ENCODE assay signal across 31 cellular contexts in the genomic region with DNA sequence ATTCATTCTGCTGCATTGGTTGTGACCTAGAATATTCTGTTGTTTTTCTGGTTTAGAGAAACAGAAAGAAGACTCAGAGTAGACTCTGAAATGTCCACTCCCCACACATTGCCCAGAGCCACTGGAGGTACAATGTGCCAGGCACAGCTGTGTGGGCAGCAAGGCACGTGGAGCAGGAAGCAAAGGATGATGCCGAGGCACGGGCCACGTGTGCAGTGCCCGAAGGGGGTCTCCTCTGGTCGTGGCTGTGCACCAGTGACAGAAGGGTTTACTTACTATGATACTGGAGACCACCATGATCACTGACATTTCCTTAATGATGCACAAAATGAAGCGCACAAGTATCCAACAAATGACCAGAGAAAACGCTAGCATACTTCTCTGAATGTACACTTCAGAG.
A peak's percentile ranks its signal among the peaks of the same experiment; 100 is the strongest.
DNase-seq lines count a peak whose midpoint lies in the region; ATAC-seq, FAIRE-seq and TF ChIP-seq lines count a peak whose summit lies in the region.
"Had no signal": no experiment of that assay in that cellular context is flagged by ENCODE, and none has a peak within 500 bp of the region (broad histone marks: within the 10 kb centered on the region; RNA-seq: fewer than 3 reads in every experiment).

No MANE protein-coding gene starts in this region.

- no peak for TF ChIP-seq EP300 in HepG2 (IDR thresholded peaks at IDR 0.05; ENCODE audit: low read depth in 2 of 2, low read length in 2 of 2)
- TF ChIP-seq EP300 in HepG2 (CRISPR knock-in tag; IDR thresholded peaks at IDR 0.05; ENCODE audit: borderline replicate concordance) = no peak

- H4K91ac ChIP-seq in neuronal stem cell (ENCODE audit: low read depth, low read length, poor library complexity) = no peak overlapping the region

- no peak overlapping the region for H2BK5ac ChIP-seq in neuronal stem cell (ENCODE audit: low read length)

- in situ Hi-C loops in HepG2 (cut with HindIII; ENCODE audit: extremely low pct_ligation_motif_present, low pct_unique_long_range_greater_than_20kb) = no loop called here

- peak overlapping the region; percentile 65 for H3K18ac ChIP-seq in neuronal stem cell (ENCODE audit: low read length)

- no peaks in the 10 kb centered on the region for H4K20me1 ChIP-seq in HepG2 (ENCODE audit: insufficient read depth, low read length)
- H4K20me1 ChIP-seq: BLaER1; BLaER1 treated with 17β-estradiol and CSF1 and Interleukin-3, amounts not matched to agents 10 nM and 100 nM had no signal

- H3K4ac ChIP-seq in neuronal stem cell (ENCODE audit: low read length) = no peak overlapping the region

- no peak overlapping the region for H2BK120ac ChIP-seq in neuronal stem cell (ENCODE audit: low read depth, low read length)

- H2BK12ac ChIP-seq in neuronal stem cell (ENCODE audit: low read length) = no peak overlapping the region

- no peak overlapping the region for H3K23ac ChIP-seq in neuronal stem cell (ENCODE audit: low read depth, low read length, poor library complexity)

- H3K36me3 ChIP-seq in HepG2 (replicated peaks in 1 of 2; ENCODE audit: control insufficient read depth in 1 of 2, insufficient read depth in 2 of 2, low read length in 2 of 2) = no peaks in the 10 kb centered on the region
- H3K36me3 ChIP-seq in right lobe of liver = no peaks in the 10 kb centered on the region
- no peaks in the 10 kb centered on the region for H3K36me3 ChIP-seq in neuronal stem cell (replicated peaks in 1 of 2; ENCODE audit: control insufficient read depth in 2 of 2, insufficient read depth in 2 of 2, low read length in 2 of 2)
- H3K36me3 ChIP-seq: BE2C; BLaER1; BLaER1 treated with 17β-estradiol and CSF1 and Interleukin-3, amounts not matched to agents 10 nM and 100 nM had no signal

- H2AK5ac ChIP-seq in neuronal stem cell (ENCODE audit: low read depth, low read length) = no peak overlapping the region

- POLR2A ChIA-PET in HepG2 (lab: Yijun Ruan, JAX) = no interaction called here

- CTCF ChIA-PET in HepG2 (lab: Yijun Ruan, JAX; ENCODE audit: low intra/inter-chr PET ratio, low total read pairs) = no interaction called here

- no TSS peak for BruUV-seq in HepG2 (replicated peaks; lab: Mats Ljungman, UMichigan)

- 42% methylated on average over 8 of the region's 8 CpGs for WGBS in HepG2 (ENCODE audit: low lambda C conversion rate)
- 88% methylated on average over 8 of the region's 8 CpGs for WGBS in right lobe of liver (ENCODE audit: insufficient coverage, low coverage, low lambda C conversion rate, missing lambda C conversion rate)
- WGBS in neuronal stem cell (ENCODE audit: extremely low coverage in 2 of 2, insufficient read length in 2 of 2, insufficient replicate concordance in 1 of 2), 2 donors = no CpG with 5 or more reads among the region's 8 CpGs

- no peak overlapping the region for H4K8ac ChIP-seq in neuronal stem cell (ENCODE audit: low read depth, low read length)

- no peaks in the 10 kb centered on the region for H3K4me1 ChIP-seq in HepG2 (ENCODE audit: insufficient read depth, low read length)
- H3K4me1 ChIP-seq in right lobe of liver = no peaks in the 10 kb centered on the region
- peaks cover 5% of the 10 kb centered on the region in 2 donors for H3K4me1 ChIP-seq in neuronal stem cell (ENCODE audit: control insufficient read depth in 2 of 2, insufficient read depth in 1 of 2, low read depth in 1 of 2, low read length in 2 of 2)
- H3K4me1 ChIP-seq: A549, Caco-2 had no signal

- H2BK15ac ChIP-seq in neuronal stem cell (ENCODE audit: low read length) = no peak overlapping the region

- no peak for FAIRE-seq in HepG2 (lab: Jason Lieb, UNC)
- FAIRE-seq: A204.1, A549, D721Med had no signal

- H3K14ac ChIP-seq in neuronal stem cell (ENCODE audit: low read length) = no peak overlapping the region

- no peak overlapping the region for H3K27ac ChIP-seq in HepG2 (ENCODE audit: extremely low read length, insufficient read depth, low read length)
- H3K27ac ChIP-seq in right lobe of liver = no peak overlapping the region
- H3K27ac ChIP-seq in neuronal stem cell (replicated peaks; ENCODE audit: low read length) = no peak overlapping the region
- H3K27ac ChIP-seq: 22Rv1; A549; BLaER1; BLaER1 treated with 17β-estradiol and CSF1 and Interleukin-3, amounts not matched to agents 10 nM and 100 nM; C4-2B had no signal

- ATAC-seq in HepG2 (no peak), right lobe of liver (no peak), HG02759 (IDR thresholded peaks at IDR 0.05; ENCODE audit: unreplicated experiment) (no peak)
- ATAC-seq: A549; CD8-positive, alpha-beta T cell had no signal

- no peak for TF ChIP-seq POLR2A in HepG2 (IDR thresholded peaks at IDR 0.05; ENCODE audit: insufficient read depth in 1 of 2, low read depth in 2 of 2, low read length in 2 of 2)
- TF ChIP-seq POLR2A in right lobe of liver (IDR thresholded peaks at IDR 0.05) = no peak

- TF ChIP-seq CTCF in HepG2 (CRISPR knock-in tag; IDR thresholded peaks at IDR 0.05) (no peak), right lobe of liver (IDR thresholded peaks at IDR 0.05) (no peak)

- H3K27me3 ChIP-seq in HepG2 (ENCODE audit: control insufficient read depth in 1 of 2, insufficient read depth in 2 of 2, low read length in 2 of 2) = no peaks in the 10 kb centered on the region
- no peaks in the 10 kb centered on the region for H3K27me3 ChIP-seq in right lobe of liver
- no peaks in the 10 kb centered on the region for H3K27me3 ChIP-seq in neuronal stem cell (ENCODE audit: control insufficient read depth in 3 of 3, insufficient read depth in 3 of 3, low read depth in 1 of 3, low read length in 3 of 3)
- H3K27me3 ChIP-seq: BE2C; BLaER1; BLaER1 treated with 17β-estradiol and CSF1 and Interleukin-3, amounts not matched to agents 10 nM and 100 nM had no signal

- DNase-seq in HepG2 (ENCODE audit: low spot score) (no peak), right lobe of liver (no peak), neuronal stem cell (ENCODE audit: low spot score) (no peak)
- DNase-seq: 8988T; ACHN; AML-193; BE2C; C1 segment of cervical spinal cord; Caco-2; Calu3; CD4-positive, alpha-beta memory T cell; CD4-positive, alpha-beta T cell; CD4-positive, CD25-positive, alpha-beta regulatory T cell; CD8-positive, alpha-beta memory T cell; CD8-positive, alpha-beta T cell; COR-L47; DMS 273 treated with DMSO at 0.1 percent for 48 hours; DMS153; DMS53; DMS79; DMS79 treated with DMSO at 0.1 percent for 48 hours; DND-41; EL had no signal

- H3K9ac ChIP-seq in HepG2 (ENCODE audit: insufficient read depth, low read depth, low read length) (no peak overlapping the region), neuronal stem cell (ENCODE audit: low read depth, low read length, poor library complexity) (no peak overlapping the region)
- H3K9ac ChIP-seq: BLaER1; BLaER1 treated with 17β-estradiol and CSF1 and Interleukin-3, amounts not matched to agents 10 nM and 100 nM had no signal

- H3K4me3 ChIP-seq in HepG2 (replicated peaks in 1 of 3; ENCODE audit: insufficient read depth in 1 of 3, low read depth in 2 of 3, low read length in 3 of 3) (no peak overlapping the region), right lobe of liver (no peak overlapping the region), neuronal stem cell (ENCODE audit: low read length in 2 of 2) (no peak overlapping the region)
- H3K4me3 ChIP-seq: A549; BLaER1; BLaER1 treated with 17β-estradiol and CSF1 and Interleukin-3, amounts not matched to agents 10 nM and 100 nM had no signal

- no peaks in the 10 kb centered on the region; the same call in 1 of the 2 replicates for H3K9me3 ChIP-seq in HepG2 (ENCODE audit: low read length)
- H3K9me3 ChIP-seq in right lobe of liver = no peaks in the 10 kb centered on the region
- H3K9me3 ChIP-seq in neuronal stem cell (replicated peaks in 1 of 2; ENCODE audit: control insufficient read depth in 2 of 2, insufficient read depth in 1 of 2, low read depth in 1 of 2, low read length in 2 of 2) = no peaks in the 10 kb centered on the region
- H3K9me3 ChIP-seq: A549; BE2C; BLaER1; BLaER1 treated with 17β-estradiol and CSF1 and Interleukin-3, amounts not matched to agents 10 nM and 100 nM; Caco-2 had no signal

- H3K4me2 ChIP-seq in HepG2 (ENCODE audit: low read depth, low read length) (no peak overlapping the region), neuronal stem cell (ENCODE audit: insufficient read depth, low read length, poor library complexity, severe bottlenecking) (no peak overlapping the region)
- H3K4me2 ChIP-seq: A549; BLaER1; BLaER1 treated with 17β-estradiol and CSF1 and Interleukin-3, amounts not matched to agents 10 nM and 100 nM had no signal

- H2AFZ ChIP-seq in HepG2 (ENCODE audit: low read length) (no peak overlapping the region), neuronal stem cell (ENCODE audit: low read length) (no peak overlapping the region)

- H3K79me1 ChIP-seq in neuronal stem cell (ENCODE audit: low read depth, low read length) = no peaks in the 10 kb centered on the region

- no peak for TF ChIP-seq RAD21 in HepG2 (CRISPR knock-in tag; IDR thresholded peaks at IDR 0.05)

- intact Hi-C loops in HepG2 (cut with micrococcal nuclease; ENCODE audit: unreplicated experiment) (no loop called here), right lobe of liver (cut with DNase I) (no loop called here)

- no peaks in the 10 kb centered on the region for H3K79me2 ChIP-seq in HepG2 (ENCODE audit: insufficient read depth, low read length)

TF ChIP-seq in HepG2, 621 proteins besides CTCF, POLR2A, EP300 and RAD21 (continues in another document):
- TF ChIP-seq MNT (IDR thresholded peaks at IDR 0.05) (peak; percentile 90), ZMAT3 (CRISPR knock-in tag; conservative IDR thresholded peaks at IDR 0.05) (no peak), MAFK (conservative IDR thresholded peaks at IDR 0.05 in 1 of 2, IDR thresholded peaks at IDR 0.05 in 1 of 2; ENCODE audit: low read length in 2 of 2) (no peak)
- TF ChIP-seq, protein P1, sequence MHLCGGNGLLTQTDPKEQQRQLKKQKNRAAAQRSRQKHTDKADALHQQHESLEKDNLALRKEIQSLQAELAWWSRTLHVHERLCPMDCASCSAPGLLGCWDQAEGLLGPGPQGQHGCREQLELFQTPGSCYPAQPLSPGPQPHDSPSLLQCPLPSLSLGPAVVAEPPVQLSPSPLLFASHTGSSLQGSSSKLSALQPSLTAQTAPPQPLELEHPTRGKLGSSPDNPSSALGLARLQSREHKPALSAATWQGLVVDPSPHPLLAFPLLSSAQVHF (CRISPR knock-in tag; IDR thresholded peaks at IDR 0.05) = no peak
